In the genomic region with DNA sequence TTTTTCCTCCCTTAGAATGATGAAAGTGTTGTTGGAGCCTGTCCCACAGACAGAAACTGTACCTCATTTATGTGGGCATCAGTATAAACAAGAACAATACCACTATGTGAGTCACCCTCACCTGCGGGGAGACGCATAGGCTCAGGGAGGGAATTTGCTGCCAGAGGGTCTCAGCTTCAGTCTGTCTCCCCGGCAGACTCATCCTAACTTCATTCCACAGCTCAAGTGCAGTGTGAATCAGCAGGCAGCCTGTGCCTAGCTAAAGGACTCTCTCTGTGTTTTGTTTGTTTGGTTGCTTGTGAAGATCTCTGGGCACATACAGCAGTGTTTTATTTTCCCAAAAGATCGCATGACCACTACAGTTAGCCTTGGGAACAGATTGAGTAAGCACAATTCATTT, we compare ENCODE assay signal across 10 cellular contexts.
A peak's percentile ranks its signal among the peaks of the same experiment; 100 is the strongest.
DNase-seq lines count a peak whose midpoint lies in the region; ATAC-seq and TF ChIP-seq lines count a peak whose summit lies in the region.
"Had no signal": no experiment of that assay in that cellular context is flagged by ENCODE, and none has a peak within 500 bp of the region (broad histone marks: within the 10 kb centered on the region; RNA-seq: fewer than 3 reads in every experiment).

No MANE protein-coding gene starts in this region.

- no peak for DNase-seq in activated T-cell treated with anti-CD3 and anti-CD28 coated beads, Interleukin-2, amount 50 U/mL, for 24 hours
- DNase-seq in activated T-cell treated with anti-CD3 and anti-CD28 coated beads for 4 hours (no peak), foreskin melanocyte (peak; percentile 94), stromal cell of bone marrow (ENCODE audit: low read depth) (peak; percentile 21), SW 1271 (lab: John Stamatoyannopoulos, UW) (no peak), hippocampal formation (lab: John Stamatoyannopoulos, UW) (no peak), SHP77 treated with DMSO at 0.1 percent for 48 hours (lab: John Stamatoyannopoulos, UW) (no peak)
- DNase-seq in activated CD8-positive, alpha-beta T cell treated with anti-CD3 and anti-CD28 coated beads for 36 hours, result peak; percentile 58
- DNase-seq: colonic mucosa had no signal

- no peaks in the 10 kb centered on the region for H3K27me3 Mint-ChIP-seq in activated T-cell treated with anti-CD3 and anti-CD28 coated beads, Interleukin-2, amount 50 U/mL, for 24 hours
- no peaks in the 10 kb centered on the region for H3K27me3 Mint-ChIP-seq in activated CD8-positive, alpha-beta T cell treated with anti-CD3 and anti-CD28 coated beads for 36 hours

- H3K4me3 Mint-ChIP-seq in activated T-cell treated with anti-CD3 and anti-CD28 coated beads, Interleukin-2, amount 50 U/mL, for 24 hours, result no peak overlapping the region
- H3K4me3 Mint-ChIP-seq in activated CD8-positive, alpha-beta T cell treated with anti-CD3 and anti-CD28 coated beads for 36 hours, result peak overlapping the region; percentile 27

- H3K9me3 Mint-ChIP-seq in activated T-cell treated with anti-CD3 and anti-CD28 coated beads, Interleukin-2, amount 50 U/mL, for 24 hours, result peaks cover 6% of the 10 kb centered on the region
- peaks cover 16% of the 10 kb centered on the region for H3K9me3 Mint-ChIP-seq in activated CD8-positive, alpha-beta T cell treated with anti-CD3 and anti-CD28 coated beads for 36 hours

- peaks cover 30% of the 10 kb centered on the region for H3K4me1 Mint-ChIP-seq in activated T-cell treated with anti-CD3 and anti-CD28 coated beads, Interleukin-2, amount 50 U/mL, for 24 hours (ENCODE audit: low read depth)
- peaks cover 88% of the 10 kb centered on the region for H3K4me1 Mint-ChIP-seq in activated CD8-positive, alpha-beta T cell treated with anti-CD3 and anti-CD28 coated beads for 36 hours (ENCODE audit: low read depth)

- H3K36me3 Mint-ChIP-seq in activated T-cell treated with anti-CD3 and anti-CD28 coated beads, Interleukin-2, amount 50 U/mL, for 24 hours (ENCODE audit: low read depth), result peaks cover 40% of the 10 kb centered on the region
- H3K36me3 Mint-ChIP-seq in activated CD8-positive, alpha-beta T cell treated with anti-CD3 and anti-CD28 coated beads for 36 hours (ENCODE audit: low read depth), result peaks cover 65% of the 10 kb centered on the region

- peak overlapping the region; percentile 88 for H3K27ac Mint-ChIP-seq in activated T-cell treated with anti-CD3 and anti-CD28 coated beads, Interleukin-2, amount 50 U/mL, for 24 hours
- H3K27ac Mint-ChIP-seq in activated CD8-positive, alpha-beta T cell treated with anti-CD3 and anti-CD28 coated beads for 36 hours, result no peak overlapping the region

- POLR2A ChIA-PET in activated CD8-positive, alpha-beta T cell treated with anti-CD3 and anti-CD28 coated beads for 36 hours (lab: Charles Lee), result interaction anchor here (0.6 to 3.8 kb wide), 15 partner anchors 8 to 87 kb away, joined by 3 to 24 read pairs (median 4); no protein-coding TSS in a partner anchor

- intact Hi-C loops in activated CD8-positive, alpha-beta T cell treated with anti-CD3 and anti-CD28 coated beads for 36 hours (cut with micrococcal nuclease), result no loop called here

- CTCF ChIA-PET in activated CD8-positive, alpha-beta T cell treated with anti-CD3 and anti-CD28 coated beads for 36 hours (lab: Charles Lee), result interaction anchor here (1.4 to 2.2 kb wide), 4 partner anchors 32 to 417 kb away, joined by 3 to 6 read pairs (median 4); no protein-coding TSS in a partner anchor

- peak; percentile 47 for ATAC-seq in activated CD8-positive, alpha-beta T cell treated with anti-CD3 and anti-CD28 coated beads for 36 hours
- ATAC-seq: Panc1 had no signal

- no peak for TF ChIP-seq CTCF in activated CD8-positive, alpha-beta T cell treated with anti-CD3 and anti-CD28 coated beads for 36 hours (IDR thresholded peaks at IDR 0.05)

Comparison
In these comparisons a context has a peak if more than half of its experiments do, and no peak if none do; other contexts are left out.
1. DNase-seq: peak in activated CD8-positive, alpha-beta T cell treated with anti-CD3 and anti-CD28 coated beads for 36 hours (single experiment), foreskin melanocyte (single experiment) and stromal cell of bone marrow (single experiment); none in activated T-cell treated with anti-CD3 and anti-CD28 coated beads, Interleukin-2, amount 50 U/mL, for 24 hours (single experiment), activated T-cell treated with anti-CD3 and anti-CD28 coated beads for 4 hours (single experiment), SW 1271 (0 of 2), hippocampal formation (0 of 2) and SHP77 treated with DMSO at 0.1 percent for 48 hours (single experiment).